In genomic region chr2:46257476-46257875, GRCh38 we compare ENCODE assay signal across 14 cellular contexts. TPM values are rescaled to one million over a fixed set of nuclear protein-coding genes. Genes with fewer than 3 reads are reported as not detected.
DNase-seq lines count a peak whose midpoint lies in the region; ATAC-seq and TF ChIP-seq lines count a peak whose summit lies in the region.
"Had no signal": no experiment of that assay in that cellular context is flagged by ENCODE, and none has a peak within 500 bp of the region (broad histone marks: within the 10 kb centered on the region; RNA-seq: fewer than 3 reads in every experiment).

No MANE protein-coding gene starts in this region.

- no peak for TF ChIP-seq CTCF in DND-41 (IDR thresholded peaks at IDR 0.05; ENCODE audit: borderline replicate concordance, extremely low read depth, low read length, poor library complexity, severe bottlenecking)
- TF ChIP-seq CTCF in astrocyte of the cerebellum (IDR thresholded peaks at IDR 0.05; ENCODE audit: low read depth, low read length, missing control alignments): no peak
- no peak for TF ChIP-seq CTCF in lung (IDR thresholded peaks at IDR 0.05; ENCODE audit: control extremely low read depth, extremely low read depth)

- H3K36me3 ChIP-seq in DND-41 (ENCODE audit: insufficient read depth, low read length) (no peaks in the 10 kb centered on the region), lung (ENCODE audit: control insufficient read depth in 2 of 2, insufficient read depth in 2 of 2, low read length in 2 of 2) (no peaks in the 10 kb centered on the region)

- H3K9me3 ChIP-seq in DND-41 (ENCODE audit: insufficient read depth, low read length, severe bottlenecking) (no peaks in the 10 kb centered on the region), lung (ENCODE audit: control insufficient read depth in 2 of 2, insufficient read depth in 1 of 2, low read length in 1 of 2) (no peaks in the 10 kb centered on the region)

- H2AFZ ChIP-seq in DND-41 (ENCODE audit: low read depth, low read length): no peak overlapping the region

- 29 to 49% methylated on average over 4 of the region's 4 CpGs for WGBS in lung, 2 donors

- H3K4me2 ChIP-seq in DND-41 (ENCODE audit: insufficient read depth, low read length): no peak overlapping the region
- H3K4me2 ChIP-seq: smooth muscle cell had no signal

- DNase-seq in DND-41 (no peak), NCI-H2029 (lab: John Stamatoyannopoulos, UW) (peak; percentile 96), astrocyte of the cerebellum (ENCODE audit: low read depth) (peak; percentile 38), lung (ENCODE audit: low spot score) (no peak), NCI-H1048 (lab: John Stamatoyannopoulos, UW) (no peak)
- no peak for DNase-seq in stimulated activated naive CD4-positive, alpha-beta T cell (lab: John Stamatoyannopoulos, UW)
- no peak for DNase-seq in effector CD8-positive, alpha-beta T cell (lab: John Stamatoyannopoulos, UW)
- DNase-seq: activated effector memory CD4-positive, alpha-beta T cell treated with anti-CD3 and anti-CD28 coated beads, Interleukin-2, amount 50 U/mL, for 16 hours; effector memory CD8-positive, alpha-beta T cell; mesendoderm; stimulated activated naive B cell treated with anti-CD40 and anti-IgM and Interleukin-4, amounts not matched to agents 10 μg/mL and 1 μg/mL and 100 μg/mL, for 72 hours had no signal

- no peak overlapping the region for H3K4me3 ChIP-seq in DND-41 (ENCODE audit: low read depth in 1 of 2, low read length in 2 of 2)
- H3K4me3 ChIP-seq in astrocyte of the cerebellum (ENCODE audit: low read depth, low read length): no peak overlapping the region
- H3K4me3 ChIP-seq in lung: no peak overlapping the region
- H3K4me3 ChIP-seq: smooth muscle cell had no signal

- ATAC-seq in DND-41 (ENCODE audit: insufficient read depth, low read depth): peak; percentile 48; the same call in 1 of the 3 replicates
- ATAC-seq in lung (ENCODE audit: insufficient read depth, low FRiP score): peak; percentile 12
- no peak for ATAC-seq in HG03159 (IDR thresholded peaks at IDR 0.05; ENCODE audit: unreplicated experiment)
- ATAC-seq: effector memory CD8-positive, alpha-beta T cell; stimulated activated naive B cell treated with anti-CD40 and anti-IgM and Interleukin-4, amounts not matched to agents 10 μg/mL and 1 μg/mL and 100 μg/mL, for 72 hours; WTC11 had no signal

- no peak overlapping the region for H3K9ac ChIP-seq in DND-41 (ENCODE audit: low read depth, low read length)

- H3K4me1 ChIP-seq in DND-41 (ENCODE audit: insufficient read depth, low read length): no peaks in the 10 kb centered on the region
- peaks cover 8 to 14% of the 10 kb centered on the region in 2 donors for H3K4me1 ChIP-seq in lung (ENCODE audit: control insufficient read depth in 2 of 2, insufficient read depth in 2 of 2, low read length in 2 of 2)

- no peaks in the 10 kb centered on the region for H4K20me1 ChIP-seq in DND-41 (ENCODE audit: insufficient read depth, low read length)

- H3K79me2 ChIP-seq in DND-41 (ENCODE audit: insufficient read depth, low read length): no peaks in the 10 kb centered on the region

- in situ Hi-C loops in astrocyte of the cerebellum (cut with HindIII; ENCODE audit: low sequenced_read_pairs): loop anchor here (10.0 kb wide), 1 partner anchor 73 kb away; no protein-coding TSS in a partner anchor

- no peak overlapping the region for H3K27ac ChIP-seq in DND-41 (ENCODE audit: low read length)
- H3K27ac ChIP-seq in lung (ENCODE audit: low read depth in 1 of 2, low read length in 1 of 2): peak overlapping the region; percentile 63 to 73

- H3K27me3 ChIP-seq in DND-41 (ENCODE audit: insufficient read depth, low read length, poor library complexity): no peaks in the 10 kb centered on the region
- no peaks in the 10 kb centered on the region for H3K27me3 ChIP-seq in lung (ENCODE audit: control insufficient read depth, insufficient read depth)

RNA-seq across cellular contexts. Expression of gene EPAS1, which starts 39.7 kb away (rescaled TPM):
- total RNA-seq in lung: 1,000 to 10,000 TPM in 1 of 2 donors, 100 to 1,000 TPM in 1; 424 to 1,051 TPM
- 100 to 1,000 TPM; 233 to 337 TPM for polyA plus RNA-seq in lung

Comparison
In these comparisons a context has a peak if more than half of its experiments do, and no peak if none do; other contexts are left out.
1. DNase-seq: peak in NCI-H2029 (single experiment) and astrocyte of the cerebellum (single experiment); none in DND-41 (single experiment), lung (single experiment), stimulated activated naive CD4-positive, alpha-beta T cell (0 of 6), NCI-H1048 (single experiment) and effector CD8-positive, alpha-beta T cell (single experiment).